ENCODE assay signal across 9 cellular contexts in the genomic region with DNA sequence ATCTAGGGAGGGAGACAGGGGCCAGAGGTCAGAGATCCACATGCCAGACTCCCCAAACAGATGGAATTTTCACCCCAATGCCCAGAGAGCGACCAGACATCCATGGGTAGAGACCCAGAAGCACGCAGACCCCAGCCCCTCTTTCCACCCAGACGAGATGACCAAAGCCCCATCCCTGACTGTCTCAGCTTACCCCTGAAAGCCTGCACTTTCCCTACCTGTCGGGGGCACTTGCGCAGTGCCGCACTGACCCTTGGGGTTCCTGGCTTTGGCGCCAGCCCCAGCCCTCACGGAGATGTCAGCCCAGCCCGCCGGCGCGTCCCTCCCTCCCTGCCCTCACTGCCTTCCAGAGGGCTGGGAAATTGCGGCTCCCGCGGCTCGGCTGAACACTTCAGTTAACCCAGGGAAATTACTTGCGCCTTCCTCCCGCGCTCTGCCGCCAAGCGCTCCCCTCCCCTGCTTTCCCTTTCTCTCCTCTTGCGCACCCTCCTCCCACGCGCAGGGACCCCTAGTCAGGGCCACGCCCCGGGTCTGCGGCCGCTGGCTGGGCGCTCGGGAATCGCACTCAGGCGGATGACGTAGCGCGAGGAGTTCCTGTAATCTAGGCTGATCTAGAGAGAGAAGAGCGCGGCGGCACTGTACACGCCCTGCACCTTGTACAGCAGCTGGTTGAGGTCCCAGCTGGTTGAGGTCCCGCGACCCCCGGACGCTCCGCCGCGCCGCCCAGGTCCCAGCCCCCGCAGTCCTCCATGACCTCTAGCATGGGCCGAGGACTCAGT. TPM values are rescaled to one million over a fixed set of nuclear protein-coding genes. Genes with fewer than 3 reads are reported as not detected.
DNase-seq lines count a peak whose midpoint lies in the region; ATAC-seq and TF ChIP-seq lines count a peak whose summit lies in the region.
"Had no signal": no experiment of that assay in that cellular context is flagged by ENCODE, and none has a peak within 500 bp of the region (broad histone marks: within the 10 kb centered on the region; RNA-seq: fewer than 3 reads in every experiment).

No MANE protein-coding gene starts in this region.

- H3K4me3 Mint-ChIP-seq in glutamatergic neuron (ENCODE audit: unreplicated experiment), result peak overlapping the region; percentile 82

- no peak overlapping the region for H3K27ac Mint-ChIP-seq in glutamatergic neuron (ENCODE audit: unreplicated experiment)

- H3K27me3 Mint-ChIP-seq in glutamatergic neuron (ENCODE audit: unreplicated experiment), result peaks cover 15% of the 10 kb centered on the region

- no peak for TF ChIP-seq CTCF in glutamatergic neuron (IDR thresholded peaks at IDR 0.05; ENCODE audit: partially characterized antibody, unreplicated experiment)

- peaks cover 4% of the 10 kb centered on the region for H3K9me3 Mint-ChIP-seq in glutamatergic neuron (ENCODE audit: unreplicated experiment)

- H3K4me1 Mint-ChIP-seq in glutamatergic neuron (ENCODE audit: low read depth, unreplicated experiment), result peaks cover 2% of the 10 kb centered on the region

- ATAC-seq in left lobe of liver (no peak), GM18517 (IDR thresholded peaks at IDR 0.05; ENCODE audit: unreplicated experiment) (no peak)

- peaks cover 6% of the 10 kb centered on the region for H3K36me3 Mint-ChIP-seq in glutamatergic neuron (ENCODE audit: unreplicated experiment)

- DNase-seq in NCI-H2107 treated with DMSO at 0.1 percent for 48 hours (lab: John Stamatoyannopoulos, UW; ENCODE audit: unreplicated experiment) (peak; percentile 2), NCI-H2107 (lab: John Stamatoyannopoulos, UW) (no peak), SW480 (ENCODE audit: low spot score) (peak; percentile 66), glutamatergic neuron (peak; percentile 70), left lobe of liver (ENCODE audit: low spot score) (no peak), midbrain (lab: John Stamatoyannopoulos, UW) (no peak)
- peak; percentile 21 to 33 for DNase-seq in stimulated activated CD8-positive, alpha-beta memory T cell treated with anti-CD3 and anti-CD28 coated beads, Interleukin-15, amount 100 ng/mL, for 48 hours (ENCODE audit: low read depth in 2 of 2)

RNA-seq across cellular contexts. Expression of gene ALPG, which starts 12.0 kb away (rescaled TPM):
- total RNA-seq in glutamatergic neuron (ENCODE audit: unreplicated experiment) (2.4 TPM), left lobe of liver (not detected)
- total RNA-seq: lower leg skin had no signal

RNA-seq across cellular contexts. Expression of gene ALPI, which starts 37.3 kb away (rescaled TPM):
- total RNA-seq in glutamatergic neuron (ENCODE audit: unreplicated experiment) (not detected), left lobe of liver (not detected)
- total RNA-seq: lower leg skin had no signal

RNA-seq across cellular contexts. Expression of gene ALPP, which starts 40.1 kb away (rescaled TPM):
- 0.34 TPM for total RNA-seq in glutamatergic neuron (ENCODE audit: unreplicated experiment)
- 0.20 TPM for total RNA-seq in left lobe of liver
- total RNA-seq: lower leg skin had no signal

Comparison
In these comparisons a context has a peak if more than half of its experiments do, and no peak if none do; other contexts are left out.
1. DNase-seq: peak in NCI-H2107 treated with DMSO at 0.1 percent for 48 hours (single experiment), SW480 (single experiment), glutamatergic neuron (single experiment) and stimulated activated CD8-positive, alpha-beta memory T cell treated with anti-CD3 and anti-CD28 coated beads, Interleukin-15, amount 100 ng/mL, for 48 hours (2 of 2); none in NCI-H2107 (single experiment), left lobe of liver (single experiment) and midbrain (single experiment).